ENCODE assay signal across 7 cellular contexts in the genomic region with DNA sequence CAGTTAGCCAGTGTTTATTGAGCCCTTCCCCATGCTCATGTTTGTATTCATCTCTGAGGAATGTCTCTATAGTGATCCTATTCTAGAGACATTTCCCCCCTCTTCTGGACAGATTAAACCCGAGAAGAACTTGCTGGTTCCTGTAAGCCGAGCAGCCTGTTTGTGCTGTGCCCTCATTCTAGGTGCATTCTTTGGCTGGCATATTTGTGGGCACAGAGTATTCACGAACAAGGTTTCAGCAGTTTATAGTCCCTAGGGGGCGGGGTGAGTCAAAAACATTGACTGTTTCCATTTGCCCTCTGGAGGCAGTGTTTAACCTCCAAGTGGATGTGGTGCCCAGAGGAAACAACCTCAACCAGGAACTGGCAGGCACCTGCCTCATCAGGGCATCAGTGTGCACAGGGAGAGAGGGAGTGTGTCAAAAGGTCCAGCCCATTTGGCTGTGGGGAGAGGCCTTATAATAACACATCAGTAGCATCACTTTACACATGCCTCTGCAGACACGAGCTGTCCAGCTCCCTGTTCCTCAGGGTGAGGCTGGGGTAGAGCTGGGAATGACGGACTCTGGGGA.
DNase-seq lines count a peak whose midpoint lies in the region; ATAC-seq and TF ChIP-seq lines count a peak whose summit lies in the region.

No MANE protein-coding gene starts in this region.

- peak overlapping the region; percentile 60 for H2AK9ac ChIP-seq in IMR-90 (replicated peaks; ENCODE audit: low read depth, low read length, poor library complexity)

- H3K27me3 Mint-ChIP-seq in endothelial cell (ENCODE audit: unreplicated experiment), result peaks cover 4% of the 10 kb centered on the region

- H3K18ac ChIP-seq in IMR-90 (ENCODE audit: low read depth, low read length), result peak overlapping the region; percentile 20; the same call in 1 of the 2 replicates

- dilution Hi-C loops in IMR-90 (cut with HindIII; ENCODE audit: low sequenced_read_pairs, unreplicated experiment), result no loop called here

- intact Hi-C loops in IMR-90 (cut with micrococcal nuclease), result loop anchor here (1.0 to 10.0 kb wide), 6 partner anchors 111 to 599 kb away; partner anchors contain the start of gene EXOC4

- peak overlapping the region; percentile 22; the same call in 1 of the 3 replicates for H2BK15ac ChIP-seq in IMR-90 (ENCODE audit: low read depth, low read length)

- peak overlapping the region; percentile 65 for H4K91ac ChIP-seq in IMR-90 (ENCODE audit: insufficient read depth, low read depth, low read length)

- H3K9me3 ChIP-seq in DND-41 (ENCODE audit: insufficient read depth, low read length, severe bottlenecking) (peaks cover 4% of the 10 kb centered on the region), IMR-90 (ENCODE audit: control insufficient read depth, insufficient read depth, low read length) (no peaks in the 10 kb centered on the region), parathyroid adenoma (ENCODE audit: control insufficient read depth, low read length) (no peaks in the 10 kb centered on the region)

- H3K4me3 ChIP-seq in DND-41 (ENCODE audit: low read depth in 1 of 2, low read length in 2 of 2), result no peak overlapping the region
- no peak overlapping the region for H3K4me3 ChIP-seq in IMR-90 (ENCODE audit: insufficient read depth, low read depth, low read length)
- no peak overlapping the region for H3K4me3 ChIP-seq in parathyroid adenoma (ENCODE audit: low read depth, low read length)

- H3K9ac ChIP-seq in DND-41 (ENCODE audit: low read depth, low read length) (no peak overlapping the region), IMR-90 (ENCODE audit: low read depth, low read length) (no peak overlapping the region), parathyroid adenoma (no peak overlapping the region)

- peak overlapping the region; percentile 6 to 73; a peak in 1 of 4 replicates for H4K8ac ChIP-seq in IMR-90 (ENCODE audit: low read depth in 2 of 2, low read length in 2 of 2)

- H3K79me2 ChIP-seq in DND-41 (ENCODE audit: insufficient read depth, low read length) (no peaks in the 10 kb centered on the region), parathyroid adenoma (no peaks in the 10 kb centered on the region)

- no peak overlapping the region for H2AFZ ChIP-seq in DND-41 (ENCODE audit: low read depth, low read length)
- peak overlapping the region; percentile 15 for H2AFZ ChIP-seq in IMR-90 (replicated peaks; ENCODE audit: low read length, poor library complexity)
- peak overlapping the region; percentile 65 for H2AFZ ChIP-seq in parathyroid adenoma

- DNase-seq in DND-41 (peak; percentile 60), IMR-90 (peak; percentile 90), RKO (ENCODE audit: low spot score) (peak; percentile 80), endothelial cell (ENCODE audit: low spot score) (peak; percentile 34)

- POLR2A ChIA-PET in IMR-90 (lab: Charles Lee; ENCODE audit: unreplicated experiment), result no interaction called here

- H3K9me3 Mint-ChIP-seq in endothelial cell (ENCODE audit: unreplicated experiment), result no peaks in the 10 kb centered on the region

- peak overlapping the region; percentile 77 for H3K4ac ChIP-seq in IMR-90 (ENCODE audit: low read depth, low read length)

- no CpG with 5 or more reads among the region's 6 CpGs for WGBS in IMR-90 (ENCODE audit: extremely low coverage in 2 of 2, insufficient read length in 1 of 2), 2 experiments

- no TSS peak for BruUV-seq in IMR-90 (replicated peaks; lab: Mats Ljungman, UMichigan)

- peaks cover 3% of the 10 kb centered on the region for H3K36me3 Mint-ChIP-seq in endothelial cell (ENCODE audit: low read depth, unreplicated experiment)

- H3K4me3 Mint-ChIP-seq in endothelial cell (ENCODE audit: unreplicated experiment), result no peak overlapping the region

- no peak overlapping the region; the same call in 1 of the 2 replicates for H4K5ac ChIP-seq in IMR-90 (ENCODE audit: low read depth, low read length)

- no peaks in the 10 kb centered on the region for H3K27me3 ChIP-seq in DND-41 (ENCODE audit: insufficient read depth, low read length, poor library complexity)
- no peaks in the 10 kb centered on the region for H3K27me3 ChIP-seq in IMR-90 (ENCODE audit: control insufficient read depth, insufficient read depth, low read length)
- H3K27me3 ChIP-seq in parathyroid adenoma (ENCODE audit: control insufficient read depth, insufficient read depth, low read length), result no peaks in the 10 kb centered on the region

- peak overlapping the region; percentile 75 for H2AK5ac ChIP-seq in IMR-90 (ENCODE audit: low read depth, low read length)

- TF ChIP-seq CTCF in DND-41 (IDR thresholded peaks at IDR 0.05; ENCODE audit: borderline replicate concordance, extremely low read depth, low read length, poor library complexity, severe bottlenecking), result peak; percentile 76
- peak; percentile 46 for TF ChIP-seq CTCF in IMR-90 (conservative IDR thresholded peaks at IDR 0.05; ENCODE audit: low read depth, low read length)
- peak; percentile 47 for TF ChIP-seq CTCF in endothelial cell (IDR thresholded peaks at IDR 0.05; ENCODE audit: unreplicated experiment)
- peak; percentile 79 for TF ChIP-seq CTCF in parathyroid adenoma (IDR thresholded peaks at IDR 0.05)

- H2BK5ac ChIP-seq in IMR-90 (ENCODE audit: low read depth, low read length, poor library complexity, severe bottlenecking), result peak overlapping the region; percentile 17

- H3K36me3 ChIP-seq in DND-41 (ENCODE audit: insufficient read depth, low read length) (peaks cover 4% of the 10 kb centered on the region; the same call in 1 of the 2 replicates), IMR-90 (ENCODE audit: control insufficient read depth, insufficient read depth, low read length) (no peaks in the 10 kb centered on the region), parathyroid adenoma (ENCODE audit: control insufficient read depth, insufficient read depth, low read length) (no peaks in the 10 kb centered on the region)

- 0 out of 4 replicates have a peak, but pooled peaks cover 0 to 4% of the 10 kb centered on the region in 2 experiments for H3K79me1 ChIP-seq in IMR-90 (ENCODE audit: low read depth in 1 of 2, low read length in 2 of 2)

- H3K4me2 ChIP-seq in DND-41 (ENCODE audit: insufficient read depth, low read length) (no peak overlapping the region), IMR-90 (ENCODE audit: low read depth, low read length) (peak overlapping the region; percentile 36; the same call in 1 of the 2 replicates), parathyroid adenoma (ENCODE audit: low read length) (peak overlapping the region; percentile 32)

- H3K23ac ChIP-seq in IMR-90 (ENCODE audit: low read depth, low read length), result 0 out of 2 replicates have a peak overlapping the region, but pooled peaks have one; percentile 34

- TF ChIP-seq POLR2A in IMR-90 (IDR thresholded peaks at IDR 0.05; ENCODE audit: low read depth, low read length), result no peak

- H3K56ac ChIP-seq in IMR-90 (ENCODE audit: extremely low read depth, insufficient read depth, low read length), result no peak overlapping the region

- H3K27ac ChIP-seq in DND-41 (ENCODE audit: low read length) (peak overlapping the region; percentile 24; the same call in 1 of the 2 replicates), IMR-90 (ENCODE audit: insufficient read depth, low read length) (peak overlapping the region; percentile 44), parathyroid adenoma (peak overlapping the region; percentile 85)

- peaks cover 10% of the 10 kb centered on the region for H3K9me1 ChIP-seq in IMR-90 (ENCODE audit: insufficient read depth, low read length)

- peak overlapping the region; percentile 79 for H2BK20ac ChIP-seq in IMR-90 (ENCODE audit: low read depth, low read length)

- H3K4me1 ChIP-seq in DND-41 (ENCODE audit: insufficient read depth, low read length) (peaks cover 9% of the 10 kb centered on the region), IMR-90 (ENCODE audit: control insufficient read depth, insufficient read depth, low read length) (peaks cover 9% of the 10 kb centered on the region), parathyroid adenoma (peaks cover 10% of the 10 kb centered on the region)

- peak; percentile 49 for TF ChIP-seq RAD21 in IMR-90 (IDR thresholded peaks at IDR 0.05; ENCODE audit: low read length)

- H3K4me1 Mint-ChIP-seq in endothelial cell (ENCODE audit: unreplicated experiment), result peaks cover 44% of the 10 kb centered on the region

- peak overlapping the region; percentile 38; the same call in 1 of the 2 replicates for H3K14ac ChIP-seq in IMR-90 (replicated peaks; ENCODE audit: low read depth, low read length)

- in situ Hi-C loops in IMR-90 (cut with MboI; ENCODE audit: low sequenced_read_pairs), result no loop called here

- CTCF ChIA-PET in IMR-90 (lab: Yijun Ruan, JAX), result interaction anchor here (0.7 to 1.2 kb wide), 5 partner anchors 10 to 420 kb away, joined by 3 to 6 read pairs (median 3); no protein-coding TSS in a partner anchor

- H2BK120ac ChIP-seq in IMR-90 (ENCODE audit: low read depth, low read length), result peak overlapping the region; percentile 75; the same call in 1 of the 2 replicates

- no peak overlapping the region for H3K27ac Mint-ChIP-seq in endothelial cell (ENCODE audit: unreplicated experiment)

- H4K20me1 ChIP-seq in DND-41 (ENCODE audit: insufficient read depth, low read length) (no peaks in the 10 kb centered on the region; the same call in 1 of the 2 replicates), IMR-90 (ENCODE audit: insufficient read depth, low read length) (no peaks in the 10 kb centered on the region)

- ATAC-seq in DND-41 (ENCODE audit: insufficient read depth, low read depth) (peak; percentile 88), GM19455 (IDR thresholded peaks at IDR 0.05; ENCODE audit: unreplicated experiment) (peak; percentile 71), IMR-90 (ENCODE audit: low read depth) (peak; percentile 91), HG03521 (IDR thresholded peaks at IDR 0.05; ENCODE audit: unreplicated experiment) (no peak)

TF ChIP-seq in IMR-90, 13 proteins besides CTCF, POLR2A, EP300 and RAD21 (continues in another document):
- TF ChIP-seq MAFK (IDR thresholded peaks at IDR 0.05; ENCODE audit: low read depth, low read length) (no peak), NFE2L2 (IDR thresholded peaks at IDR 0.05; ENCODE audit: low read depth, low read length) (no peak), FOS (IDR thresholded peaks at IDR 0.05; ENCODE audit: low read depth, low read length) (no peak), USF2 (IDR thresholded peaks at IDR 0.05; ENCODE audit: low read depth, low read length) (no peak), RFX5 (IDR thresholded peaks at IDR 0.05; ENCODE audit: low read depth, low read length) (no peak), CHD1 (IDR thresholded peaks at IDR 0.05; ENCODE audit: low read depth, low read length) (no peak), CEBPB (IDR thresholded peaks at IDR 0.05; ENCODE audit: low read depth, low read length) (no peak)

Comparison
In these comparisons a context has a peak if more than half of its experiments do, and no peak if none do; other contexts are left out.
1. DNase-seq: peak in every context shown above with its lines; median percentile 90 in IMR-90; 80 in RKO; 60 in DND-41; 34 in endothelial cell.
2. H3K27ac ChIP-seq: peak in every context shown above with its lines; median percentile 85 in parathyroid adenoma; 44 in IMR-90; 24 in DND-41.